In the genomic region with DNA sequence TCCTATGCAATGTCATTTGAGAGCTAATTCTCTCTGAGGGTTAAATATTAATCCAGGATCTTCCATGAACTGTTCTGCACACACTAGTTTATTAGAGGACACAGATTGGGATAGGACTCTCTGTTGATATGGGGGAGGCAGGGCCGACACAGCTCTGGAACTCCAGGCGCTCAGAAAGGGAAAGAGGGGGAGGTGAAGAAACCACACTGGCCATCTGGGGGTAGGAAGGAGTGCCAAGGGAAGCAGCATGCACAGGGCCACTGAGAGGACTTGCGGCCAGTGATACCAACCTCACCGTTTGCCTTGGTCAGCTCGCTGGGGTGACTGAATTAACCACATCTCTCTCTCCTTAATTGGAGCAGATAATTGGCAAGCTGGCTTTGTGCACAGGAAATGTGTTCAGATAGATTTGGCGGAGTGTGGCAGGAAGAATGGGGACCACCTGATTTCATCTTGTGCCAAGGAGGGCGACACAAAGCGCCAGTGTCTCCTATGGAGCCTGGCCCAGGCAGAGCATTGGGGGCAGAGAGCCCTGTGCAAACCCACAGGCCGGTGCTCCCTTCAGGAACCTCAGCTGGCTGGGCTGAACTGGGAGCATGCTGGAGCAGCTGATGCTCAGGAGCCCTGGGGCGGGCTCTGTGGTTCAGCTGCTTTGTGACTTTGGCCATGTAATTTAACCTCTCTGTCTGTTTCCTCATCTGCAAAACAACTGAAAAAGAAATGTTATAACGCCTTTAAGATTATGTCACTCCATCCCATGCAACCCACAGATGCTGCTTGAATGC, we compare ENCODE assay signal across 1 cellular context.
TF ChIP-seq lines count a peak whose summit lies in the region.

No MANE protein-coding gene starts in this region.

TF ChIP-seq in HepG2, 621 proteins besides CTCF, POLR2A, EP300 and RAD21 (continued from another document and continues in another):
- TF ChIP-seq, protein P1, sequence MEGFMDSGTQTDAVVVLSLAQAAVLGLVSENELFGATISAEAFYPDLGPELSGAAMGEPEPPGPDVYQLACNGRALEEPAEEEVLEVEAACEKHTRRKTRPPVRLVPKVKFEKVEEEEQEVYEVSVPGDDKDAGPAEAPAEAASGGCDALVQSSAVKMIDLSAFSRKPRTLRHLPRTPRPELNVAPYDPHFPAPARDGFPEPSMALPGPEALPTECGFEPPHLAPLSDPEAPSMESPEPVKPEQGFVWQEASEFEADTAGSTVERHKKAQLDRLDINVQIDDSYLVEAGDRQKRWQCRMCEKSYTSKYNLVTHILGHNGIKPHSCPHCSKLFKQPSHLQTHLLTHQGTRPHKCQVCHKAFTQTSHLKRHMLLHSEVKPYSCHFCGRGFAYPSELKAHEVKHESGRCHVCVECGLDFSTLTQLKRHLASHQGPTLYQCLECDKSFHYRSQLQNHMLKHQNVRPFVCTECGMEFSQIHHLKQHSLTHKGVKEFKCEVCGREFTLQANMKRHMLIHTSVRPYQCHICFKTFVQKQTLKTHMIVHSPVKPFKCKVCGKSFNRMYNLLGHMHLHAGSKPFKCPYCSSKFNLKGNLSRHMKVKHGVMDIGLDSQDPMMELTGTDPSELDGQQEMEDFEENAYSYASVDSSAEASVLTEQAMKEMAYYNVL (CRISPR knock-in tag; IDR thresholded peaks at IDR 0.05; ENCODE audit: borderline replicate concordance) = no peak
- no peak for TF ChIP-seq ZNF589 (CRISPR knock-in tag; conservative IDR thresholded peaks at IDR 0.05)
- TF ChIP-seq ZNF615 (CRISPR knock-in tag; IDR thresholded peaks at IDR 0.05; ENCODE audit: borderline replicate concordance) = no peak
- no peak for TF ChIP-seq SRSF9 (IDR thresholded peaks at IDR 0.05; ENCODE audit: borderline replicate concordance, insufficient read depth, low read depth, low read length, poor library complexity, severe bottlenecking)
- 0 out of 2 replicates have a peak, but pooled peaks have one; percentile 43 for TF ChIP-seq SP4 (CRISPR knock-in tag; IDR thresholded peaks at IDR 0.05)
- no peak for TF ChIP-seq ZNF720 (CRISPR knock-in tag; IDR thresholded peaks at IDR 0.05)
- TF ChIP-seq GLI4 (CRISPR knock-in tag; IDR thresholded peaks at IDR 0.05; ENCODE audit: borderline replicate concordance) = no peak; the same call in 1 of the 2 replicates
- no peak for TF ChIP-seq ZFP82 (CRISPR knock-in tag; IDR thresholded peaks at IDR 0.05; ENCODE audit: borderline replicate concordance)
- TF ChIP-seq, protein P2, sequence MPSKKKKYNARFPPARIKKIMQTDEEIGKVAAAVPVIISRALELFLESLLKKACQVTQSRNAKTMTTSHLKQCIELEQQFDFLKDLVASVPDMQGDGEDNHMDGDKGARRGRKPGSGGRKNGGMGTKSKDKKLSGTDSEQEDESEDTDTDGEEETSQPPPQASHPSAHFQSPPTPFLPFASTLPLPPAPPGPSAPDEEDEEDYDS (CRISPR knock-in tag; IDR thresholded peaks at IDR 0.05) = peak; percentile 81; the same call in 1 of the 2 replicates
- TF ChIP-seq, protein P3, sequence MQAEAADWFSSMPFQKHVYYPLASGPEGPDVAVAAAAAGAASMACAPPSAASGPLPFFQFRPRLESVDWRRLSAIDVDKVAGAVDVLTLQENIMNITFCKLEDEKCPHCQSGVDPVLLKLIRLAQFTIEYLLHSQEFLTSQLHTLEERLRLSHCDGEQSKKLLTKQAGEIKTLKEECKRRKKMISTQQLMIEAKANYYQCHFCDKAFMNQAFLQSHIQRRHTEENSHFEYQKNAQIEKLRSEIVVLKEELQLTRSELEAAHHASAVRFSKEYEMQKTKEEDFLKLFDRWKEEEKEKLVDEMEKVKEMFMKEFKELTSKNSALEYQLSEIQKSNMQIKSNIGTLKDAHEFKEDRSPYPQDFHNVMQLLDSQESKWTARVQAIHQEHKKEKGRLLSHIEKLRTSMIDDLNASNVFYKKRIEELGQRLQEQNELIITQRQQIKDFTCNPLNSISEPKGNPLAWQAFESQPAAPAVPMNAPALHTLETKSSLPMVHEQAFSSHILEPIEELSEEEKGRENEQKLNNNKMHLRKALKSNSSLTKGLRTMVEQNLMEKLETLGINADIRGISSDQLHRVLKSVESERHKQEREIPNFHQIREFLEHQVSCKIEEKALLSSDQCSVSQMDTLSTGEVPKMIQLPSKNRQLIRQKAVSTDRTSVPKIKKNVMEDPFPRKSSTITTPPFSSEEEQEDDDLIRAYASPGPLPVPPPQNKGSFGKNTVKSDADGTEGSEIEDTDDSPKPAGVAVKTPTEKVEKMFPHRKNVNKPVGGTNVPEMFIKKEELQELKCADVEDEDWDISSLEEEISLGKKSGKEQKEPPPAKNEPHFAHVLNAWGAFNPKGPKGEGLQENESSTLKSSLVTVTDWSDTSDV (CRISPR knock-in tag; IDR thresholded peaks at IDR 0.05) = no peak
- no peak for TF ChIP-seq ZFP36L2 (CRISPR knock-in tag; IDR thresholded peaks at IDR 0.05)
- no peak for TF ChIP-seq ZNF3 (CRISPR knock-in tag; IDR thresholded peaks at IDR 0.05)
- no peak for TF ChIP-seq NFATC3 (CRISPR knock-in tag; IDR thresholded peaks at IDR 0.05)
- TF ChIP-seq MED1 (CRISPR knock-in tag; IDR thresholded peaks at IDR 0.05) = peak; percentile 37; the same call in 1 of the 2 replicates
- no peak for TF ChIP-seq SATB2 (CRISPR knock-in tag; IDR thresholded peaks at IDR 0.05)
- TF ChIP-seq LCORL (IDR thresholded peaks at IDR 0.05) = no peak
- no peak; the same call in none of the 2 replicates for TF ChIP-seq LCORL (CRISPR knock-in tag; IDR thresholded peaks at IDR 0.05)
- TF ChIP-seq ZNF136 (CRISPR knock-in tag; IDR thresholded peaks at IDR 0.05; ENCODE audit: low read depth) = 0 out of 2 replicates have a peak, but pooled peaks have one; percentile 9
- TF ChIP-seq NR2F1 (CRISPR knock-in tag; IDR thresholded peaks at IDR 0.05) = 0 out of 4 replicates have a peak, but pooled peaks of 1 of the 2 experiments have one; percentile 16
- no peak for TF ChIP-seq GATA4 (IDR thresholded peaks at IDR 0.05; ENCODE audit: borderline replicate concordance, low read depth)
- no peak for TF ChIP-seq HMG20A (CRISPR knock-in tag; IDR thresholded peaks at IDR 0.05; ENCODE audit: borderline replicate concordance)
- no peak for TF ChIP-seq ZNF468 (CRISPR knock-in tag; IDR thresholded peaks at IDR 0.05)
- peak; percentile 70; the same call in 1 of the 2 replicates for TF ChIP-seq TAF1 (CRISPR knock-in tag; IDR thresholded peaks at IDR 0.05)
- no peak for TF ChIP-seq XBP1 (CRISPR knock-in tag; IDR thresholded peaks at IDR 0.05)
- TF ChIP-seq ZNF598 (CRISPR knock-in tag; IDR thresholded peaks at IDR 0.05; ENCODE audit: borderline replicate concordance) = peak; percentile 91; the same call in 1 of the 2 replicates
- 0 out of 2 replicates have a peak, but pooled peaks have one; percentile 26 for TF ChIP-seq TSC22D2 (CRISPR knock-in tag; IDR thresholded peaks at IDR 0.05; ENCODE audit: borderline replicate concordance)
- TF ChIP-seq, protein P4, sequence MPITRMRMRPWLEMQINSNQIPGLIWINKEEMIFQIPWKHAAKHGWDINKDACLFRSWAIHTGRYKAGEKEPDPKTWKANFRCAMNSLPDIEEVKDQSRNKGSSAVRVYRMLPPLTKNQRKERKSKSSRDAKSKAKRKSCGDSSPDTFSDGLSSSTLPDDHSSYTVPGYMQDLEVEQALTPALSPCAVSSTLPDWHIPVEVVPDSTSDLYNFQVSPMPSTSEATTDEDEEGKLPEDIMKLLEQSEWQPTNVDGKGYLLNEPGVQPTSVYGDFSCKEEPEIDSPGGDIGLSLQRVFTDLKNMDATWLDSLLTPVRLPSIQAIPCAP (CRISPR knock-in tag; IDR thresholded peaks at IDR 0.05; ENCODE audit: low read depth) = no peak
- TF ChIP-seq MTA1 (CRISPR knock-in tag; IDR thresholded peaks at IDR 0.05; ENCODE audit: borderline replicate concordance) = peak; percentile 55; the same call in 1 of the 2 replicates
- TF ChIP-seq AKAP8 (CRISPR knock-in tag; IDR thresholded peaks at IDR 0.05) = 0 out of 2 replicates have a peak, but pooled peaks have one; percentile 59
- TF ChIP-seq ZBTB20 (CRISPR knock-in tag; IDR thresholded peaks at IDR 0.05; ENCODE audit: borderline replicate concordance, low read depth) = no peak
- TF ChIP-seq, protein P5, sequence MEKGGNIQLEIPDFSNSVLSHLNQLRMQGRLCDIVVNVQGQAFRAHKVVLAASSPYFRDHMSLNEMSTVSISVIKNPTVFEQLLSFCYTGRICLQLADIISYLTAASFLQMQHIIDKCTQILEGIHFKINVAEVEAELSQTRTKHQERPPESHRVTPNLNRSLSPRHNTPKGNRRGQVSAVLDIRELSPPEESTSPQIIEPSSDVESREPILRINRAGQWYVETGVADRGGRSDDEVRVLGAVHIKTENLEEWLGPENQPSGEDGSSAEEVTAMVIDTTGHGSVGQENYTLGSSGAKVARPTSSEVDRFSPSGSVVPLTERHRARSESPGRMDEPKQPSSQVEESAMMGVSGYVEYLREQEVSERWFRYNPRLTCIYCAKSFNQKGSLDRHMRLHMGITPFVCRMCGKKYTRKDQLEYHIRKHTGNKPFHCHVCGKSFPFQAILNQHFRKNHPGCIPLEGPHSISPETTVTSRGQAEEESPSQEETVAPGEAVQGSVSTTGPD (CRISPR knock-in tag; IDR thresholded peaks at IDR 0.05) = no peak
- peak; percentile 87 for TF ChIP-seq SAFB2 (CRISPR knock-in tag; IDR thresholded peaks at IDR 0.05; ENCODE audit: borderline replicate concordance, low read depth)
- TF ChIP-seq, protein P6, sequence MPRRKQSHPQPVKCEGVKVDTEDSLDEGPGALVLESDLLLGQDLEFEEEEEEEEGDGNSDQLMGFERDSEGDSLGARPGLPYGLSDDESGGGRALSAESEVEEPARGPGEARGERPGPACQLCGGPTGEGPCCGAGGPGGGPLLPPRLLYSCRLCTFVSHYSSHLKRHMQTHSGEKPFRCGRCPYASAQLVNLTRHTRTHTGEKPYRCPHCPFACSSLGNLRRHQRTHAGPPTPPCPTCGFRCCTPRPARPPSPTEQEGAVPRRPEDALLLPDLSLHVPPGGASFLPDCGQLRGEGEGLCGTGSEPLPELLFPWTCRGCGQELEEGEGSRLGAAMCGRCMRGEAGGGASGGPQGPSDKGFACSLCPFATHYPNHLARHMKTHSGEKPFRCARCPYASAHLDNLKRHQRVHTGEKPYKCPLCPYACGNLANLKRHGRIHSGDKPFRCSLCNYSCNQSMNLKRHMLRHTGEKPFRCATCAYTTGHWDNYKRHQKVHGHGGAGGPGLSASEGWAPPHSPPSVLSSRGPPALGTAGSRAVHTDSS (CRISPR knock-in tag; conservative IDR thresholded peaks at IDR 0.05) = no peak
- no peak for TF ChIP-seq MXD4 (CRISPR knock-in tag; IDR thresholded peaks at IDR 0.05)
- 0 out of 2 replicates have a peak, but pooled peaks have one; percentile 22 for TF ChIP-seq BORCS8-MEF2B (CRISPR knock-in tag; IDR thresholded peaks at IDR 0.05)
- TF ChIP-seq RXRA (CRISPR knock-in tag; IDR thresholded peaks at IDR 0.05) = 0 out of 2 replicates have a peak, but pooled peaks have one; percentile 40
- no peak for TF ChIP-seq RNF2 (conservative IDR thresholded peaks at IDR 0.05; ENCODE audit: low read depth)
- TF ChIP-seq, protein P7, sequence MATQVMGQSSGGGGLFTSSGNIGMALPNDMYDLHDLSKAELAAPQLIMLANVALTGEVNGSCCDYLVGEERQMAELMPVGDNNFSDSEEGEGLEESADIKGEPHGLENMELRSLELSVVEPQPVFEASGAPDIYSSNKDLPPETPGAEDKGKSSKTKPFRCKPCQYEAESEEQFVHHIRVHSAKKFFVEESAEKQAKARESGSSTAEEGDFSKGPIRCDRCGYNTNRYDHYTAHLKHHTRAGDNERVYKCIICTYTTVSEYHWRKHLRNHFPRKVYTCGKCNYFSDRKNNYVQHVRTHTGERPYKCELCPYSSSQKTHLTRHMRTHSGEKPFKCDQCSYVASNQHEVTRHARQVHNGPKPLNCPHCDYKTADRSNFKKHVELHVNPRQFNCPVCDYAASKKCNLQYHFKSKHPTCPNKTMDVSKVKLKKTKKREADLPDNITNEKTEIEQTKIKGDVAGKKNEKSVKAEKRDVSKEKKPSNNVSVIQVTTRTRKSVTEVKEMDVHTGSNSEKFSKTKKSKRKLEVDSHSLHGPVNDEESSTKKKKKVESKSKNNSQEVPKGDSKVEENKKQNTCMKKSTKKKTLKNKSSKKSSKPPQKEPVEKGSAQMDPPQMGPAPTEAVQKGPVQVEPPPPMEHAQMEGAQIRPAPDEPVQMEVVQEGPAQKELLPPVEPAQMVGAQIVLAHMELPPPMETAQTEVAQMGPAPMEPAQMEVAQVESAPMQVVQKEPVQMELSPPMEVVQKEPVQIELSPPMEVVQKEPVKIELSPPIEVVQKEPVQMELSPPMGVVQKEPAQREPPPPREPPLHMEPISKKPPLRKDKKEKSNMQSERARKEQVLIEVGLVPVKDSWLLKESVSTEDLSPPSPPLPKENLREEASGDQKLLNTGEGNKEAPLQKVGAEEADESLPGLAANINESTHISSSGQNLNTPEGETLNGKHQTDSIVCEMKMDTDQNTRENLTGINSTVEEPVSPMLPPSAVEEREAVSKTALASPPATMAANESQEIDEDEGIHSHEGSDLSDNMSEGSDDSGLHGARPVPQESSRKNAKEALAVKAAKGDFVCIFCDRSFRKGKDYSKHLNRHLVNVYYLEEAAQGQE (IDR thresholded peaks at IDR 0.05; ENCODE audit: borderline replicate concordance in 1 of 2, low read depth in 1 of 2, low read length in 2 of 2) = no peak
- TF ChIP-seq DR1 (CRISPR knock-in tag; IDR thresholded peaks at IDR 0.05) = no peak; the same call in 1 of the 2 replicates
- TF ChIP-seq ONECUT2 (CRISPR knock-in tag; IDR thresholded peaks at IDR 0.05) = no peak
- TF ChIP-seq, protein P8, sequence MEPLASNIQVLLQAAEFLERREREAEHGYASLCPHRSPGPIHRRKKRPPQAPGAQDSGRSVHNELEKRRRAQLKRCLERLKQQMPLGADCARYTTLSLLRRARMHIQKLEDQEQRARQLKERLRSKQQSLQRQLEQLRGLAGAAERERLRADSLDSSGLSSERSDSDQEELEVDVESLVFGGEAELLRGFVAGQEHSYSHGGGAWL (CRISPR knock-in tag; IDR thresholded peaks at IDR 0.05) = peak; percentile 41; the same call in 1 of the 2 replicates
- TF ChIP-seq ZNF30 (CRISPR knock-in tag; IDR thresholded peaks at IDR 0.05) = 0 out of 2 replicates have a peak, but pooled peaks have one; percentile 43
- no peak for TF ChIP-seq AGO1 (IDR thresholded peaks at IDR 0.05; ENCODE audit: low read depth, low read length, poor library complexity, severe bottlenecking)
- TF ChIP-seq ZNF441 (CRISPR knock-in tag; IDR thresholded peaks at IDR 0.05; ENCODE audit: borderline replicate concordance) = no peak
- TF ChIP-seq, protein P9, sequence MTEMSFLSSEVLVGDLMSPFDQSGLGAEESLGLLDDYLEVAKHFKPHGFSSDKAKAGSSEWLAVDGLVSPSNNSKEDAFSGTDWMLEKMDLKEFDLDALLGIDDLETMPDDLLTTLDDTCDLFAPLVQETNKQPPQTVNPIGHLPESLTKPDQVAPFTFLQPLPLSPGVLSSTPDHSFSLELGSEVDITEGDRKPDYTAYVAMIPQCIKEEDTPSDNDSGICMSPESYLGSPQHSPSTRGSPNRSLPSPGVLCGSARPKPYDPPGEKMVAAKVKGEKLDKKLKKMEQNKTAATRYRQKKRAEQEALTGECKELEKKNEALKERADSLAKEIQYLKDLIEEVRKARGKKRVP (CRISPR knock-in tag; IDR thresholded peaks at IDR 0.05) = no peak
